Comparison of ENCODE assay signal across 13 cellular contexts in the genomic region with DNA sequence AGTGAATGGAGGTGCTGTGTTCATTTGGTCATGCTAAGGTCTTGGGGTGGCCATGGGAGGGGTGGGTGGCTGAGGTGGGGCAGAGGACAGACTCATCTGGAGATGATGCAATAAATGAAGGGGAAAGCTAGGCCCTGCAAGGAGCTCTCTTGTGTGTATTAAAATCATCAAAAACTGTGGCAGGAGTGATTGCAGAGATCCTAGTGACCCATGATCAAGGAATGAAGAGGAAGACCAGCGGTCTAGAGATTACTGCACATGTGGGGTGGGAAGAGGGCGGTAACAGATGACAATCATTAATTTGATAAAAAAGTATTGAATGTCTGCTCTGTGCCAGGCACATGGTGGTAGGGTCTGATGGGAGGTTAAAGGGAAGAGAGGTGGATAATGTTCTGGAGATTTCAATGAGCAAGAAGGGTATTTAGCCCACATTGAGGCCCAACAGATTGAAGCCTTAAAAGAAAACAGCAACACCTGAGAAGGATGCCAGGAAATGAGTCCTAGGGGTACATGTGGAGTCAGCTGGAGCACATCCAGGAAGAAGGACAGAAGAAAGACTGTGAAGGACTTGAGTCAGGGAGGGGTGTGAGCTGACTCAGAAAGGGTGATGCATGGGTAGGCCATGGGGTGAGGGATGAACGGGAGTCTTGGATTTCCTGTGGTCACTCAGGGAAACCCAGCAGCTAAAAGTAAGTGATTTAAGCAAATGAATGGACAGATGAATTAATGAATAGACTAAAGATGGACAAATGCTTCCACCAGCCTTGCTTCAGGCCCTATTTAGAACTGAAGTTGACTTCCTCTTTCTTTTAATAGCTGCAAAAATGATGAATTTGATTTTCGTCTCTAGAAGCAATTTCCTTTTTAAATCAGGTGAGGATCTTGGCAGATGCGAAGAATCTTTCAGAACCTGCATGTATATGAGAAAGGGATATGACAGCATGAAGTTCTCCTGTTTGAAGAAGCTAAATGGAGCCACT.
DNase-seq lines count a peak whose midpoint lies in the region; ATAC-seq, FAIRE-seq and TF ChIP-seq lines count a peak whose summit lies in the region.
"Had no signal": no experiment of that assay in that cellular context is flagged by ENCODE, and none has a peak within 500 bp of the region (broad histone marks: within the 10 kb centered on the region; RNA-seq: fewer than 3 reads in every experiment).

No MANE protein-coding gene starts in this region.

- H3K9ac ChIP-seq in GM12878 (ENCODE audit: control insufficient read depth, insufficient read depth, low read length) = no peak overlapping the region

- no peaks in the 10 kb centered on the region for H3K79me2 ChIP-seq in GM12878 (ENCODE audit: control insufficient read depth, insufficient read depth, low read length)

- no peaks in the 10 kb centered on the region for H4K20me1 ChIP-seq in GM12878 (ENCODE audit: control insufficient read depth, insufficient read depth)

- ATAC-seq in GM12878 = no peak
- no peak for ATAC-seq in CD8-positive, alpha-beta T cell
- ATAC-seq: naive thymus-derived CD8-positive, alpha-beta T cell had no signal

- no peak overlapping the region for H3K27ac ChIP-seq in GM12878 (ENCODE audit: control insufficient read depth, insufficient read depth)
- H3K27ac ChIP-seq in CD8-positive, alpha-beta T cell (ENCODE audit: low read depth, low read length) = no peak overlapping the region
- H3K27ac ChIP-seq in substantia nigra (ENCODE audit: low read depth, low read length, poor library complexity, severe bottlenecking) = no peak overlapping the region

- CTCF ChIA-PET in GM12878 (lab: Yijun Ruan, JAX) = interaction anchor here (0.9 to 1.1 kb wide), 2 partner anchors 18 to 19 kb away, joined by 3 to 5 read pairs; no protein-coding TSS in a partner anchor
- CTCF ChIA-PET in CD8-positive, alpha-beta T cell (lab: Charles Lee) = no interaction called here

- WGBS in GM12878 (ENCODE audit: insufficient coverage, insufficient replicate concordance, low lambda C conversion rate, missing lambda C conversion rate) = 6% methylated on average over 5 of the region's 5 CpGs

- BruUV-seq in GM12878 (replicated peaks; lab: Mats Ljungman, UMichigan) = no TSS peak

- no peak overlapping the region for H3K4me3 ChIP-seq in GM12878
- H3K4me3 ChIP-seq in CD8-positive, alpha-beta T cell (ENCODE audit: low read depth, low read length) = no peak overlapping the region

- H3K9me3 ChIP-seq in GM12878 (replicated peaks; ENCODE audit: control insufficient read depth, insufficient read depth, low read length) = no peaks in the 10 kb centered on the region; the same call in 2 of the 3 replicates
- H3K9me3 ChIP-seq in CD8-positive, alpha-beta T cell (ENCODE audit: low read length) = no peaks in the 10 kb centered on the region

- TF ChIP-seq RAD21 in GM12878 (IDR thresholded peaks at IDR 0.05; ENCODE audit: insufficient read depth, low read depth, low read length) = no peak

- SMC1A ChIA-PET in GM12878 (lab: Charles Lee; ENCODE audit: uncharacterized antibody, unreplicated experiment) = interaction anchor here (1.3 to 2.0 kb wide), 2 partner anchors 19 to 134 kb away, joined by 5 to 8 read pairs; no protein-coding TSS in a partner anchor

- H3K9me3 Mint-ChIP-seq in CD8-positive, alpha-beta T cell = peaks cover 4% of the 10 kb centered on the region

- H3K4me3 Mint-ChIP-seq in CD8-positive, alpha-beta T cell = no peak overlapping the region
- H3K4me3 Mint-ChIP-seq: naive thymus-derived CD8-positive, alpha-beta T cell had no signal

- no peaks in the 10 kb centered on the region for H3K27me3 ChIP-seq in GM12878 (replicated peaks in 1 of 2; ENCODE audit: control insufficient read depth in 2 of 2, insufficient read depth in 2 of 2, low read length in 1 of 2)
- H3K27me3 ChIP-seq in CD8-positive, alpha-beta T cell (ENCODE audit: insufficient read depth, low read length) = no peaks in the 10 kb centered on the region

- no peaks in the 10 kb centered on the region for H3K36me3 ChIP-seq in GM12878 (ENCODE audit: control insufficient read depth in 2 of 2, insufficient read depth in 2 of 2, low read length in 1 of 2)
- no peaks in the 10 kb centered on the region for H3K36me3 ChIP-seq in CD8-positive, alpha-beta T cell (ENCODE audit: insufficient read depth, low read length)

- intact Hi-C loops in GM12878 (cut with micrococcal nuclease; ENCODE audit: unreplicated experiment) = no loop called here
- intact Hi-C loops in CD8-positive, alpha-beta T cell (cut with DNase I, micrococcal nuclease) = no loop called here

- H3K4me2 ChIP-seq in GM12878 (ENCODE audit: control insufficient read depth, insufficient read depth) = no peak overlapping the region

- H3K36me3 Mint-ChIP-seq in CD8-positive, alpha-beta T cell = no peaks in the 10 kb centered on the region

- in situ Hi-C loops in GM12878 (cut with MboI) = no loop called here

- POLR2A ChIA-PET in GM12878 (lab: Charles Lee) = interaction anchor here (1.2 kb wide), 1 partner anchor 10 kb away, joined by 3 read pairs; no protein-coding TSS in a partner anchor
- POLR2A ChIA-PET in CD8-positive, alpha-beta T cell (lab: Charles Lee) = no interaction called here

- H3K27ac Mint-ChIP-seq in CD8-positive, alpha-beta T cell = no peak overlapping the region

- no peak overlapping the region for H2AFZ ChIP-seq in GM12878 (ENCODE audit: control insufficient read depth, low read depth, low read length)

- FAIRE-seq in GM12878 (lab: Jason Lieb, UNC) = no peak
- FAIRE-seq: endometrium, GM18507 had no signal

- TF ChIP-seq CTCF in GM12878 (IDR thresholded peaks at IDR 0.05 in 2 of 3, conservative IDR thresholded peaks at IDR 0.05 in 1 of 3; ENCODE audit: control insufficient read depth in 2 of 3, extremely low read depth in 1 of 3, insufficient read depth in 1 of 3, low read depth in 3 of 3, low read length in 3 of 3) = no peak
- TF ChIP-seq CTCF in CD8-positive, alpha-beta T cell (IDR thresholded peaks at IDR 0.05) = no peak

- RAD21 ChIA-PET in GM12878 (lab: Charles Lee; ENCODE audit: unreplicated experiment) = interaction anchor here (0.7 to 2.1 kb wide), 5 partner anchors 14 to 134 kb away, joined by 3 to 6 read pairs (median 4); no protein-coding TSS in a partner anchor

- no peaks in the 10 kb centered on the region for H3K4me1 Mint-ChIP-seq in CD8-positive, alpha-beta T cell (ENCODE audit: low read depth)
- H3K4me1 Mint-ChIP-seq: naive thymus-derived CD8-positive, alpha-beta T cell had no signal

- no peaks in the 10 kb centered on the region for H3K4me1 ChIP-seq in GM12878 (ENCODE audit: control insufficient read depth, insufficient read depth, low read length)
- no peaks in the 10 kb centered on the region for H3K4me1 ChIP-seq in CD8-positive, alpha-beta T cell (ENCODE audit: insufficient read depth, low read length)

- no peak for TF ChIP-seq EP300 in GM12878 (IDR thresholded peaks at IDR 0.05; ENCODE audit: borderline replicate concordance in 1 of 2, control insufficient read depth in 1 of 2, low read depth in 2 of 2, low read length in 2 of 2)

- DNase-seq in ELR (ENCODE audit: low read depth) (peak; percentile 100), MV-4-11 (lab: John Stamatoyannopoulos, UW) (peak; percentile 1), GM12878 (ENCODE audit: low read depth, low spot score) (no peak), myocyte (ENCODE audit: low read depth) (peak; percentile 57), substantia nigra (lab: John Stamatoyannopoulos, UW) (no peak), germinal center (ENCODE audit: low spot score) (no peak)
- no peak for DNase-seq in CD8-positive, alpha-beta T cell
- no peak for DNase-seq in activated naive CD4-positive, alpha-beta T cell treated with anti-CD3 and anti-CD28 coated beads, Interleukin-2, amount 50 U/mL, for 16 hours
- DNase-seq: anterior cingulate cortex; naive thymus-derived CD8-positive, alpha-beta T cell; NCI-H1694 treated with DMSO at 0.1 percent for 48 hours had no signal

- H3K27me3 Mint-ChIP-seq in CD8-positive, alpha-beta T cell (ENCODE audit: low read depth) = no peaks in the 10 kb centered on the region

- no peak for TF ChIP-seq POLR2A in GM12878 (IDR thresholded peaks at IDR 0.05; ENCODE audit: low read depth, low read length)

TF ChIP-seq in GM12878, 131 proteins besides CTCF, POLR2A, EP300 and RAD21 (continues in another document):
- TF ChIP-seq, protein P1, sequence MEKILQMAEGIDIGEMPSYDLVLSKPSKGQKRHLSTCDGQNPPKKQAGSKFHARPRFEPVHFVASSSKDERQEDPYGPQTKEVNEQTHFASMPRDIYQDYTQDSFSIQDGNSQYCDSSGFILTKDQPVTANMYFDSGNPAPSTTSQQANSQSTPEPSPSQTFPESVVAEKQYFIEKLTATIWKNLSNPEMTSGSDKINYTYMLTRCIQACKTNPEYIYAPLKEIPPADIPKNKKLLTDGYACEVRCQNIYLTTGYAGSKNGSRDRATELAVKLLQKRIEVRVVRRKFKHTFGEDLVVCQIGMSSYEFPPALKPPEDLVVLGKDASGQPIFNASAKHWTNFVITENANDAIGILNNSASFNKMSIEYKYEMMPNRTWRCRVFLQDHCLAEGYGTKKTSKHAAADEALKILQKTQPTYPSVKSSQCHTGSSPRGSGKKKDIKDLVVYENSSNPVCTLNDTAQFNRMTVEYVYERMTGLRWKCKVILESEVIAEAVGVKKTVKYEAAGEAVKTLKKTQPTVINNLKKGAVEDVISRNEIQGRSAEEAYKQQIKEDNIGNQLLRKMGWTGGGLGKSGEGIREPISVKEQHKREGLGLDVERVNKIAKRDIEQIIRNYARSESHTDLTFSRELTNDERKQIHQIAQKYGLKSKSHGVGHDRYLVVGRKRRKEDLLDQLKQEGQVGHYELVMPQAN (conservative IDR thresholded peaks at IDR 0.05) = no peak
- TF ChIP-seq EZH2 (IDR thresholded peaks at IDR 0.05; ENCODE audit: borderline replicate concordance, control insufficient read depth, low read depth, low read length) = no peak
- TF ChIP-seq, protein P2, sequence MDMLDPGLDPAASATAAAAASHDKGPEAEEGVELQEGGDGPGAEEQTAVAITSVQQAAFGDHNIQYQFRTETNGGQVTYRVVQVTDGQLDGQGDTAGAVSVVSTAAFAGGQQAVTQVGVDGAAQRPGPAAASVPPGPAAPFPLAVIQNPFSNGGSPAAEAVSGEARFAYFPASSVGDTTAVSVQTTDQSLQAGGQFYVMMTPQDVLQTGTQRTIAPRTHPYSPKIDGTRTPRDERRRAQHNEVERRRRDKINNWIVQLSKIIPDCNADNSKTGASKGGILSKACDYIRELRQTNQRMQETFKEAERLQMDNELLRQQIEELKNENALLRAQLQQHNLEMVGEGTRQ (IDR thresholded peaks at IDR 0.05; ENCODE audit: borderline replicate concordance, low read depth, low read length) = no peak

Comparison
In these comparisons a context has a peak if more than half of its experiments do, and no peak if none do; other contexts are left out.
1. DNase-seq: peak in ELR (single experiment), MV-4-11 (single experiment) and myocyte (single experiment); none in GM12878 (single experiment), CD8-positive, alpha-beta T cell (0 of 7), substantia nigra (0 of 49), germinal center (single experiment) and activated naive CD4-positive, alpha-beta T cell treated with anti-CD3 and anti-CD28 coated beads, Interleukin-2, amount 50 U/mL, for 16 hours (single experiment).